1 cellular context compared by ENCODE assay signal in the genomic region with DNA sequence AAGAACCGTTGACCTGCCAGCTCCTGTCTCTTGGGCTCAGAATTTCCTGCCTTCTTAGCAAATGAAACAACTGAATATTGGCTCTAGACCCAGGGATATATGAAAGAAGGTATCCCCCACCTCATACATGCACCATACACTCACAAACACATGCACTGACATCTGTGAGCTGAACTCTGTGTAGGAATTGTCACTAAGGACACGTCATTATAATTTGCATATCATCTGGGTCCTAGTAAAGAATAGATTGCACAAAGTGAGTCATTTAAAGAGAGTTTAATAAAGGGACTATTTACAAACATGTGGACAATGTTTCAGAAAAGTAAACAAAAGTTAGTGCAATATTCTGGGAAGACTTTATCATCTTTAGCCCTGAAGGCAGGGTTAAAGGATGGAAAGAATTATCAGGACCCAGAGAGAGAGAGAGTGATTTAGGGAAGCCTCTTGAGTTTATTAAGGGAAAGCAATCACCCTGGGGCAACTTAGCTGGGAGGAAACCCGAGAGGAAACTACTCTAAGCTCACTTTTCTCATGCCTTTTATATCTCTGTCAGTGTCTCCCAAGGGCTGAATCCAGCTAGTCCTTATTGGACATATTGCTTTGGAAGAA.
TF ChIP-seq lines count a peak whose summit lies in the region.

No MANE protein-coding gene starts in this region.

TF ChIP-seq in GM23338, 12 proteins besides CTCF, POLR2A, EP300 and RAD21 (continued from another document):
- TF ChIP-seq, protein P1, sequence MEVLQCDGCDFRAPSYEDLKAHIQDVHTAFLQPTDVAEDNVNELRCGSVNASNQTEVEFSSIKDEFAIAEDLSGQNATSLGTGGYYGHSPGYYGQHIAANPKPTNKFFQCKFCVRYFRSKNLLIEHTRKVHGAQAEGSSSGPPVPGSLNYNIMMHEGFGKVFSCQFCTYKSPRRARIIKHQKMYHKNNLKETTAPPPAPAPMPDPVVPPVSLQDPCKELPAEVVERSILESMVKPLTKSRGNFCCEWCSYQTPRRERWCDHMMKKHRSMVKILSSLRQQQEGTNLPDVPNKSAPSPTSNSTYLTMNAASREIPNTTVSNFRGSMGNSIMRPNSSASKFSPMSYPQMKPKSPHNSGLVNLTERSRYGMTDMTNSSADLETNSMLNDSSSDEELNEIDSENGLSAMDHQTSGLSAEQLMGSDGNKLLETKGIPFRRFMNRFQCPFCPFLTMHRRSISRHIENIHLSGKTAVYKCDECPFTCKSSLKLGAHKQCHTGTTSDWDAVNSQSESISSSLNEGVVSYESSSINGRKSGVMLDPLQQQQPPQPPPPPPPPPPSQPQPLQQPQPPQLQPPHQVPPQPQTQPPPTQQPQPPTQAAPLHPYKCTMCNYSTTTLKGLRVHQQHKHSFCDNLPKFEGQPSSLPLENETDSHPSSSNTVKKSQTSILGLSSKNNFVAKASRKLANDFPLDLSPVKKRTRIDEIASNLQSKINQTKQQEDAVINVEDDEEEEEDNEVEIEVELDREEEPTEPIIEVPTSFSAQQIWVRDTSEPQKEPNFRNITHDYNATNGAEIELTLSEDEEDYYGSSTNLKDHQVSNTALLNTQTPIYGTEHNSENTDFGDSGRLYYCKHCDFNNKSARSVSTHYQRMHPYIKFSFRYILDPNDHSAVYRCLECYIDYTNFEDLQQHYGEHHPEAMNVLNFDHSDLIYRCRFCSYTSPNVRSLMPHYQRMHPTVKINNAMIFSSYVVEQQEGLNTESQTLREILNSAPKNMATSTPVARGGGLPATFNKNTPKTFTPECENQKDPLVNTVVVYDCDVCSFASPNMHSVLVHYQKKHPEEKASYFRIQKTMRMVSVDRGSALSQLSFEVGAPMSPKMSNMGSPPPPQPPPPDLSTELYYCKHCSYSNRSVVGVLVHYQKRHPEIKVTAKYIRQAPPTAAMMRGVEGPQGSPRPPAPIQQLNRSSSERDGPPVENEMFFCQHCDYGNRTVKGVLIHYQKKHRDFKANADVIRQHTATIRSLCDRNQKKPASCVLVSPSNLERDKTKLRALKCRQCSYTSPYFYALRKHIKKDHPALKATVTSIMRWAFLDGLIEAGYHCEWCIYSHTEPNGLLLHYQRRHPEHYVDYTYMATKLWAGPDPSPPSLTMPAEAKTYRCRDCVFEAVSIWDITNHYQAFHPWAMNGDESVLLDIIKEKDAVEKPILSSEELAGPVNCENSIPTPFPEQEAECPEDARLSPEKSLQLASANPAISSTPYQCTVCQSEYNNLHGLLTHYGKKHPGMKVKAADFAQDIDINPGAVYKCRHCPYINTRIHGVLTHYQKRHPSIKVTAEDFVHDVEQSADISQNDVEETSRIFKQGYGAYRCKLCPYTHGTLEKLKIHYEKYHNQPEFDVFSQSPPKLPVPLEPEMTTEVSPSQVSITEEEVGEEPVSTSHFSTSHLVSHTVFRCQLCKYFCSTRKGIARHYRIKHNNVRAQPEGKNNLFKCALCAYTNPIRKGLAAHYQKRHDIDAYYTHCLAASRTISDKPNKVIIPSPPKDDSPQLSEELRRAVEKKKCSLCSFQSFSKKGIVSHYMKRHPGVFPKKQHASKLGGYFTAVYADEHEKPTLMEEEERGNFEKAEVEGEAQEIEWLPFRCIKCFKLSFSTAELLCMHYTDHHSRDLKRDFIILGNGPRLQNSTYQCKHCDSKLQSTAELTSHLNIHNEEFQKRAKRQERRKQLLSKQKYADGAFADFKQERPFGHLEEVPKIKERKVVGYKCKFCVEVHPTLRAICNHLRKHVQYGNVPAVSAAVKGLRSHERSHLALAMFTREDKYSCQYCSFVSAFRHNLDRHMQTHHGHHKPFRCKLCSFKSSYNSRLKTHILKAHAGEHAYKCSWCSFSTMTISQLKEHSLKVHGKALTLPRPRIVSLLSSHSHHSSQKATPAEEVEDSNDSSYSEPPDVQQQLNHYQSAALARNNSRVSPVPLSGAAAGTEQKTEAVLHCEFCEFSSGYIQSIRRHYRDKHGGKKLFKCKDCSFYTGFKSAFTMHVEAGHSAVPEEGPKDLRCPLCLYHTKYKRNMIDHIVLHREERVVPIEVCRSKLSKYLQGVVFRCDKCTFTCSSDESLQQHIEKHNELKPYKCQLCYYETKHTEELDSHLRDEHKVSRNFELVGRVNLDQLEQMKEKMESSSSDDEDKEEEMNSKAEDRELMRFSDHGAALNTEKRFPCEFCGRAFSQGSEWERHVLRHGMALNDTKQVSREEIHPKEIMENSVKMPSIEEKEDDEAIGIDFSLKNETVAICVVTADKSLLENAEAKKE (CRISPR knock-in tag; IDR thresholded peaks at IDR 0.05) = no peak
- no peak for TF ChIP-seq STAT1 (IDR thresholded peaks at IDR 0.05; ENCODE audit: unreplicated experiment)
TF ChIP-seq in GM23338: peak in this region for 0.
